In the genomic region with DNA sequence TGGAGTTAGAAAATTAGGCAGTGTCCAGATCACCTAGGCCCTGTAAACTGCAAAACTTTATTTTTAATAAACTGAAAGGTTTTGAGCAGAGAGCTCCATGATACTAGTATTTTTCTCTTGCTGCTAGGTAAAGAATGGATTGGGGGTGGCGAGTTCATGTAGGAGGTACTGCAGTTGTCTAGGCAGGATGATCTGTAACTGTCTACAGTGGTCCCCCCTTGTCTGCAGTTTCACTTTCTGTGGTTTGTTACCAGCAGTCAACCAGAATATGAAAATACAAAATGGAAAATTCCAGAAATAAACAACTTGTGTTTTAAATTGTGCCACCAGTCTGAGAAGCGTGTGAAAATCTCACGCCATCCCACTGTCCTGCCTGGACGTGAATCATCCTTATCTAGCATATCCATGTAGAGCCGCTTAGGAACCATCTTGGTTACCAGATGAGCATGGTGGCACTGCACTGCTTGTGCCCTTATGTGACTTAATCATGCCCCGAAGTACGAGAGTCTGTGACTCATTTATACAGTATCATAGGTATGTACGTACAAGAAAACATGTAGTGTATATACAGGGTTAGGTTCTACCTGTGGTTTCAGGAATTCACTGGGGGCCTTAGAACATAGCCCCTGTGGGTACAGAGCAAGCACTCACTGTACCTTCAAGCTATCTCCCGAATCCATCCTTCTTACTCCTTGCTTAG, we compare ENCODE assay signal across 12 cellular contexts.
A peak's percentile ranks its signal among the peaks of the same experiment; 100 is the strongest.
DNase-seq lines count a peak whose midpoint lies in the region; ATAC-seq lines count a peak whose summit lies in the region.
"Had no signal": no experiment of that assay in that cellular context is flagged by ENCODE, and none has a peak within 500 bp of the region (broad histone marks: within the 10 kb centered on the region; RNA-seq: fewer than 3 reads in every experiment).

No MANE protein-coding gene starts in this region.

- H3K9me3 ChIP-seq in right cardiac atrium (ENCODE audit: control insufficient read depth, low read length) = no peaks in the 10 kb centered on the region
- no peaks in the 10 kb centered on the region for H3K9me3 ChIP-seq in effector memory CD4-positive, alpha-beta T cell (ENCODE audit: control insufficient read depth, low read length)
- H3K9me3 ChIP-seq: BE2C had no signal

- H3K27me3 Mint-ChIP-seq in effector memory CD8-positive, alpha-beta T cell = peaks cover 0 to 8% of the 10 kb centered on the region in 2 donors
- H3K27me3 Mint-ChIP-seq: naive B cell had no signal

- no peak overlapping the region for H3K4me3 ChIP-seq in right cardiac atrium (ENCODE audit: low read length)
- no peak overlapping the region for H3K4me3 ChIP-seq in effector memory CD4-positive, alpha-beta T cell (ENCODE audit: insufficient read depth, low read depth, low read length, poor library complexity, severe bottlenecking)

- no peaks in the 10 kb centered on the region for H3K4me1 Mint-ChIP-seq in effector memory CD8-positive, alpha-beta T cell (ENCODE audit: low read depth in 2 of 2)

- no peak overlapping the region for H3K27ac Mint-ChIP-seq in effector memory CD8-positive, alpha-beta T cell
- H3K27ac Mint-ChIP-seq: naive B cell had no signal

- intact Hi-C loops in right cardiac atrium (cut with DNase I) = no loop called here
- intact Hi-C loops in left cardiac atrium (cut with DNase I) = no loop called here

- no peaks in the 10 kb centered on the region for H3K27me3 ChIP-seq in right cardiac atrium (ENCODE audit: control insufficient read depth, insufficient read depth)
- H3K27me3 ChIP-seq in effector memory CD4-positive, alpha-beta T cell (replicated peaks; ENCODE audit: control insufficient read depth, insufficient read depth, low read length, poor library complexity, severe bottlenecking) = no peaks in the 10 kb centered on the region
- H3K27me3 ChIP-seq: BE2C had no signal

- H3K27ac ChIP-seq in right cardiac atrium (ENCODE audit: low read length) = no peak overlapping the region
- H3K27ac ChIP-seq in effector memory CD4-positive, alpha-beta T cell (ENCODE audit: insufficient read depth, low read length, poor library complexity, severe bottlenecking) = no peak overlapping the region

- peaks cover 11% of the 10 kb centered on the region for H3K36me3 ChIP-seq in effector memory CD4-positive, alpha-beta T cell (ENCODE audit: control insufficient read depth, insufficient read depth, low read length)

- H3K9me3 Mint-ChIP-seq in effector memory CD8-positive, alpha-beta T cell = no peaks in the 10 kb centered on the region
- H3K9me3 Mint-ChIP-seq: naive B cell had no signal

- no peak overlapping the region for H3K4me3 Mint-ChIP-seq in effector memory CD8-positive, alpha-beta T cell
- H3K4me3 Mint-ChIP-seq: naive B cell had no signal

- DNase-seq in right cardiac atrium (no peak), left cardiac atrium (no peak), amniotic epithelial cell (ENCODE audit: low read depth) (peak; percentile 39), OCI-M2 (lab: John Stamatoyannopoulos, UW; ENCODE audit: unreplicated experiment) (no peak)
- DNase-seq in stimulated activated naive CD8-positive, alpha-beta T cell treated with anti-CD3 and anti-CD28 coated beads, Interleukin-15, Interleukin-2, amounts not matched to agents 100 U/mL and 50 U/mL, for 24 hours = no peak
- DNase-seq in effector memory CD4-positive, alpha-beta T cell = no peak
- no peak for DNase-seq in effector memory CD8-positive, alpha-beta T cell
- DNase-seq: activated CD4-positive, alpha-beta T cell treated with anti-CD3 and anti-CD28 coated beads, Interleukin-2, amount 50 U/mL, for 4 hours; BE2C; naive B cell; NCI-H446 treated with DMSO at 0.1 percent for 48 hours had no signal

- WGBS in right cardiac atrium = 89% methylated on average over 9 of the region's 9 CpGs

- H3K36me3 Mint-ChIP-seq in effector memory CD8-positive, alpha-beta T cell (ENCODE audit: insufficient read depth) = peaks cover 20% of the 10 kb centered on the region

- ATAC-seq in right cardiac atrium (peak; percentile 21 to 31), left cardiac atrium (no peak), HG03139 (IDR thresholded peaks at IDR 0.05; ENCODE audit: unreplicated experiment) (peak; percentile 53)
- peak; percentile 46 for ATAC-seq in stimulated activated naive CD8-positive, alpha-beta T cell treated with anti-CD3 and anti-CD28 coated beads, Interleukin-15, Interleukin-2, amounts not matched to agents 100 U/mL and 50 U/mL, for 24 hours
- no peak for ATAC-seq in effector memory CD8-positive, alpha-beta T cell (replicated peaks)

- no peaks in the 10 kb centered on the region for H3K4me1 ChIP-seq in right cardiac atrium (ENCODE audit: control insufficient read depth, insufficient read depth, low read length)
- H3K4me1 ChIP-seq in effector memory CD4-positive, alpha-beta T cell (ENCODE audit: control insufficient read depth, insufficient read depth, low read length, poor library complexity, severe bottlenecking) = no peaks in the 10 kb centered on the region
- H3K4me1 ChIP-seq: BE2C had no signal

Comparison
In these comparisons a context has a peak if more than half of its experiments do, and no peak if none do; other contexts are left out.
1. ATAC-seq: peak in right cardiac atrium (2 of 2), HG03139 (single experiment) and stimulated activated naive CD8-positive, alpha-beta T cell treated with anti-CD3 and anti-CD28 coated beads, Interleukin-15, Interleukin-2, amounts not matched to agents 100 U/mL and 50 U/mL, for 24 hours (single experiment); none in left cardiac atrium (0 of 2) and effector memory CD8-positive, alpha-beta T cell (single experiment).